In genomic region chr12:81270385-81270784, GRCh38 we compare ENCODE assay signal across 29 cellular contexts.
"Had no signal": no experiment of that assay in that cellular context is flagged by ENCODE, and none has a peak within 500 bp of the region (broad histone marks: within the 10 kb centered on the region; RNA-seq: fewer than 3 reads in every experiment).

No MANE protein-coding gene starts in this region.

- H3K36me3 ChIP-seq: stomach, suprapubic skin, thoracic aorta, thyroid gland, tibial artery, tibial nerve, transverse colon, upper lobe of left lung, upper lobe of right lung, uterus, vagina had no signal

- H3K27ac Mint-ChIP-seq: stimulated activated effector memory CD8-positive, alpha-beta T cell treated with anti-CD3 and anti-CD28 coated beads, Interleukin-12 subunit alpha, Interleukin-12 subunit beta, amount 100 ng/mL, for 72 hours; stimulated activated memory B cell treated with anti-CD40 and anti-IgM and Interleukin-4, amounts not matched to agents 10 μg/mL and 1 μg/mL and 100 μg/mL, for 72 hours; stimulated activated naive B cell treated with anti-CD40 and anti-IgM and Interleukin-4, amounts not matched to agents 10 μg/mL and 1 μg/mL and 100 μg/mL, for 72 hours; stimulated activated naive CD8-positive, alpha-beta T cell treated with anti-CD3 and anti-CD28 coated beads, Interleukin-15, amount 100 ng/mL, for 72 hours; stimulated activated naive CD8-positive, alpha-beta T cell treated with anti-CD3 and anti-CD28 coated beads, Interleukin-15, Interleukin-2, amounts not matched to agents 100 ng/mL and 50 ng/mL, for 24 hours; type B pancreatic cell had no signal

- H3K9me3 Mint-ChIP-seq: stimulated activated memory B cell treated with anti-CD40 and anti-IgM and Interleukin-4, amounts not matched to agents 10 μg/mL and 1 μg/mL and 100 μg/mL, for 72 hours; stimulated activated naive B cell treated with anti-CD40 and anti-IgM and Interleukin-4, amounts not matched to agents 10 μg/mL and 1 μg/mL and 100 μg/mL, for 72 hours had no signal

- H3K4me3 ChIP-seq: stomach, suprapubic skin, testis, thoracic aorta, thyroid gland, tibial artery, tibial nerve, transverse colon, upper lobe of left lung, upper lobe of right lung, uterus, vagina had no signal

- H3K27me3 ChIP-seq: stomach, suprapubic skin, testis, thyroid gland, tibial artery, tibial nerve, transverse colon, upper lobe of left lung, upper lobe of right lung, uterus, vagina had no signal

- FAIRE-seq: urothelium cell line had no signal

- H3K27ac ChIP-seq: stomach, suprapubic skin, testis, thoracic aorta, thyroid gland, tibial artery, tibial nerve, transverse colon, upper lobe of left lung, upper lobe of right lung, uterus, vagina had no signal

- DNase-seq: stimulated activated CD4-positive, alpha-beta T cell treated with anti-CD3 and anti-CD28 coated beads, Interleukin-2, amount 100 ng/mL, for 48 hours; stimulated activated CD4-positive, alpha-beta T cell treated with anti-CD3 and anti-CD28 coated beads, Interleukin-4, amount 100 ng/mL, for 1 hour; stimulated activated CD4-positive, alpha-beta T cell treated with anti-CD3 and anti-CD28 coated beads, Interleukin-4, amount 100 ng/mL, for 24 hours; stimulated activated CD4-positive, alpha-beta T cell treated with anti-CD3 and anti-CD28 coated beads, Interleukin-4, amount 100 ng/mL, for 4 hours; stimulated activated CD8-positive, alpha-beta memory T cell treated with anti-CD3 and anti-CD28 coated beads, Interleukin-4, amount 100 ng/mL, for 48 hours; stimulated activated naive B cell treated with anti-CD40 and anti-IgM and Interleukin-4, amounts not matched to agents 10 μg/mL and 1 μg/mL and 100 μg/mL, for 72 hours; stimulated activated naive CD4-positive, alpha-beta T cell; stimulated activated naive CD4-positive, alpha-beta T cell treated with Interleukin-2 at 50 U/mL for 16 hours; stimulated activated naive CD8-positive, alpha-beta T cell treated with anti-CD3 and anti-CD28 coated beads, Interleukin-15, amount 100 ng/mL, for 72 hours; stimulated activated naive CD8-positive, alpha-beta T cell treated with anti-CD3 and anti-CD28 coated beads, Interleukin-15, Interleukin-2, amounts not matched to agents 100 U/mL and 50 U/mL, for 24 hours; stomach; substantia nigra; testis; thyroid gland; tibial artery; transverse colon; trophoblast cell; upper lobe of left lung; upper lobe of right lung; uterus had no signal

- H3K36me3 Mint-ChIP-seq: stimulated activated effector memory CD8-positive, alpha-beta T cell treated with anti-CD3 and anti-CD28 coated beads, Interleukin-12 subunit alpha, Interleukin-12 subunit beta, amount 100 ng/mL, for 72 hours; stimulated activated memory B cell treated with anti-CD40 and anti-IgM and Interleukin-4, amounts not matched to agents 10 μg/mL and 1 μg/mL and 100 μg/mL, for 72 hours; stimulated activated naive B cell treated with anti-CD40 and anti-IgM and Interleukin-4, amounts not matched to agents 10 μg/mL and 1 μg/mL and 100 μg/mL, for 72 hours; type B pancreatic cell had no signal

- H3K27me3 Mint-ChIP-seq: stimulated activated memory B cell treated with anti-CD40 and anti-IgM and Interleukin-4, amounts not matched to agents 10 μg/mL and 1 μg/mL and 100 μg/mL, for 72 hours; stimulated activated naive B cell treated with anti-CD40 and anti-IgM and Interleukin-4, amounts not matched to agents 10 μg/mL and 1 μg/mL and 100 μg/mL, for 72 hours; stimulated activated naive CD8-positive, alpha-beta T cell treated with anti-CD3 and anti-CD28 coated beads, Interleukin-15, amount 100 ng/mL, for 72 hours; stimulated activated naive CD8-positive, alpha-beta T cell treated with anti-CD3 and anti-CD28 coated beads, Interleukin-15, Interleukin-2, amounts not matched to agents 100 ng/mL and 50 ng/mL, for 24 hours; type B pancreatic cell had no signal

- H3K9me3 ChIP-seq: stomach, suprapubic skin, testis, thoracic aorta, thyroid gland, tibial artery, tibial nerve, transverse colon, upper lobe of left lung, upper lobe of right lung, uterus, vagina had no signal

- H3K4me1 Mint-ChIP-seq: stimulated activated effector memory CD8-positive, alpha-beta T cell treated with anti-CD3 and anti-CD28 coated beads, Interleukin-12 subunit alpha, Interleukin-12 subunit beta, amount 100 ng/mL, for 72 hours; stimulated activated memory B cell treated with anti-CD40 and anti-IgM and Interleukin-4, amounts not matched to agents 10 μg/mL and 1 μg/mL and 100 μg/mL, for 72 hours; stimulated activated naive B cell treated with anti-CD40 and anti-IgM and Interleukin-4, amounts not matched to agents 10 μg/mL and 1 μg/mL and 100 μg/mL, for 72 hours; stimulated activated naive CD8-positive, alpha-beta T cell treated with anti-CD3 and anti-CD28 coated beads, Interleukin-15, amount 100 ng/mL, for 72 hours had no signal

- H3K4me1 ChIP-seq: stomach, suprapubic skin, testis, thyroid gland, tibial artery, tibial nerve, transverse colon, upper lobe of left lung, upper lobe of right lung, uterus, vagina had no signal

- H3K4me3 Mint-ChIP-seq: stimulated activated effector memory CD8-positive, alpha-beta T cell treated with anti-CD3 and anti-CD28 coated beads, Interleukin-12 subunit alpha, Interleukin-12 subunit beta, amount 100 ng/mL, for 72 hours; stimulated activated memory B cell treated with anti-CD40 and anti-IgM and Interleukin-4, amounts not matched to agents 10 μg/mL and 1 μg/mL and 100 μg/mL, for 72 hours; stimulated activated naive CD8-positive, alpha-beta T cell treated with anti-CD3 and anti-CD28 coated beads, Interleukin-15, amount 100 ng/mL, for 72 hours; stimulated activated naive CD8-positive, alpha-beta T cell treated with anti-CD3 and anti-CD28 coated beads, Interleukin-15, Interleukin-2, amounts not matched to agents 100 ng/mL and 50 ng/mL, for 24 hours; type B pancreatic cell had no signal

- ATAC-seq: stimulated activated effector memory CD8-positive, alpha-beta T cell treated with anti-CD3 and anti-CD28 coated beads, Interleukin-12 subunit alpha, Interleukin-12 subunit beta, amount 100 ng/mL, for 72 hours; stimulated activated memory B cell treated with anti-CD40 and anti-IgM and Interleukin-4, amounts not matched to agents 10 μg/mL and 1 μg/mL and 100 μg/mL, for 72 hours; stimulated activated naive B cell treated with anti-CD40 and anti-IgM and Interleukin-4, amounts not matched to agents 10 μg/mL and 1 μg/mL and 100 μg/mL, for 72 hours; stimulated activated naive CD8-positive, alpha-beta T cell treated with anti-CD3 and anti-CD28 coated beads, Interleukin-15, amount 100 ng/mL, for 72 hours; stimulated activated naive CD8-positive, alpha-beta T cell treated with anti-CD3 and anti-CD28 coated beads, Interleukin-15, Interleukin-2, amounts not matched to agents 100 U/mL and 50 U/mL, for 24 hours; upper lobe of right lung had no signal
